17 cellular contexts compared by ENCODE assay signal in the genomic region with DNA sequence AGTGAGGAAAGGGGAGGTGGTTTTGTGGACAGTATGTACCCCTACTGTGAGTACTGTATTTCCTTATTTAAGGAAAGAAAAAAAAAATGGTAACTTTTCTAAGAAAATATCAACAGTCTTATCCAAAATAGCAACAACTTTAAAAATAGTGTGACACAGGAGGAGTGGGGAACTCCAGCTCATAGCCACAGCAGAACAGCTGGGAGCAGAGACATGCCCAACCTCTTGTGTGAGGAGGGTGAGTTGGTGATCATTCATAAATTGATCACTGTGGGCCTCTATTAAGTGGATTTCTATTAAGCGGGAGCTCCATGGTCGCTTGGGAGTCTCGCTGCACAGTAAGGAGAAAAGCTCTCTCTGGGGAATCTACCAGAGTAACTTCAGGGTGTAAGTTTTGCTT.
"Had no signal": no experiment of that assay in that cellular context is flagged by ENCODE, and none has a peak within 500 bp of the region (broad histone marks: within the 10 kb centered on the region; RNA-seq: fewer than 3 reads in every experiment).

No MANE protein-coding gene starts in this region.

- FAIRE-seq: endometrium had no signal

- H3K4me3 ChIP-seq: gastrocnemius medialis, skin epidermis had no signal

- H3K27ac ChIP-seq: gastrocnemius medialis, skin epidermis had no signal

- H3K4me1 Mint-ChIP-seq: natural killer cell, neural crest cell had no signal

- H3K4me3 Mint-ChIP-seq: natural killer cell, neural crest cell had no signal

- H3K36me3 ChIP-seq: gastrocnemius medialis had no signal

- H3K9me3 ChIP-seq: gastrocnemius medialis had no signal

- H3K27ac Mint-ChIP-seq: natural killer cell had no signal

- H3K9me3 Mint-ChIP-seq: natural killer cell, neural crest cell had no signal

- DNase-seq: cortex of kidney; effector memory CD4-positive, alpha-beta T cell; gastrocnemius medialis; islet precursor cell; mammary epithelial cell; natural killer cell; posterior cingulate gyrus; stimulated activated CD4-positive, alpha-beta T cell treated with anti-CD3 and anti-CD28 coated beads, Interleukin-2, amount 100 ng/mL, for 24 hours; stimulated activated CD4-positive, alpha-beta T cell treated with anti-CD3 and anti-CD28 coated beads, Interleukin-4, amount 100 ng/mL, for 4 hours; stimulated activated naive CD4-positive, alpha-beta T cell treated with Interleukin-2 at 50 U/mL for 16 hours; trophoblast cell had no signal

- H3K27me3 ChIP-seq: gastrocnemius medialis had no signal

- H3K36me3 Mint-ChIP-seq: natural killer cell had no signal

- ATAC-seq: esophagus mucosa, gastrocnemius medialis, left lobe of liver, natural killer cell, sciatic nerve had no signal
